Comparison of ENCODE assay signal across 8 cellular contexts in genomic region chr6:170584181-170584953, GRCh38. TPM values are rescaled to one million over a fixed set of nuclear protein-coding genes. Genes with fewer than 3 reads are reported as not detected.
A peak's percentile ranks its signal among the peaks of the same experiment; 100 is the strongest.
DNase-seq lines count a peak whose midpoint lies in the region; ATAC-seq and TF ChIP-seq lines count a peak whose summit lies in the region.

A gene with protein sequence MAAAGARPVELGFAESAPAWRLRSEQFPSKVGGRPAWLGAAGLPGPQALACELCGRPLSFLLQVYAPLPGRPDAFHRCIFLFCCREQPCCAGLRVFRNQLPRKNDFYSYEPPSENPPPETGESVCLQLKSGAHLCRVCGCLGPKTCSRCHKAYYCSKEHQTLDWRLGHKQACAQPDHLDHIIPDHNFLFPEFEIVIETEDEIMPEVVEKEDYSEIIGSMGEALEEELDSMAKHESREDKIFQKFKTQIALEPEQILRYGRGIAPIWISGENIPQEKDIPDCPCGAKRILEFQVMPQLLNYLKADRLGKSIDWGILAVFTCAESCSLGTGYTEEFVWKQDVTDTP (minus strand): TSS chr6:170584637. CDS start chr6:170584581, 56 bp downstream.

- H3K36me3 Mint-ChIP-seq in activated naive CD8-positive, alpha-beta T cell treated with anti-CD3 and anti-CD28 coated beads for 36 hours, result peaks cover 35% of the 10 kb centered on the region

- no peaks in the 10 kb centered on the region for H3K4me1 ChIP-seq in ovary (ENCODE audit: insufficient read depth)
- peaks cover 5 to 16% of the 10 kb centered on the region in 2 donors for H3K4me1 ChIP-seq in thyroid gland

- intact Hi-C loops in head of caudate nucleus (cut with DNase I) (no loop called here), ovary (cut with DNase I) (no loop called here), thyroid gland (cut with DNase I) (no loop called here)

- no peak for TF ChIP-seq CTCF in GM10266 (IDR thresholded peaks at IDR 0.05; ENCODE audit: control insufficient read depth, insufficient read depth, low read depth, missing control alignments)
- no peak for TF ChIP-seq CTCF in ovary (IDR thresholded peaks at IDR 0.05)
- peak in 1 of 6 experiments; percentile 1 for TF ChIP-seq CTCF in thyroid gland (IDR thresholded peaks at IDR 0.05)

- H3K36me3 ChIP-seq in ovary, result no peaks in the 10 kb centered on the region
- peaks cover 10 to 17% of the 10 kb centered on the region in 2 donors for H3K36me3 ChIP-seq in thyroid gland

- H3K27ac Mint-ChIP-seq in activated naive CD8-positive, alpha-beta T cell treated with anti-CD3 and anti-CD28 coated beads for 36 hours, result peak within 1 kb of the TSS; percentile 98

- H3K4me1 Mint-ChIP-seq in activated naive CD8-positive, alpha-beta T cell treated with anti-CD3 and anti-CD28 coated beads for 36 hours, result peaks cover 28% of the 10 kb centered on the region

- DNase-seq in GM10266 (ENCODE audit: extremely low spot score), result peak; percentile 97
- DNase-seq in NCI-H1105 (lab: John Stamatoyannopoulos, UW), result peak; percentile 97
- DNase-seq in SKM-1 treated with dmso at 0.1 percent for 144 hours (lab: John Stamatoyannopoulos, UW; ENCODE audit: unreplicated experiment), result peak; percentile 95
- peak; percentile 94 for DNase-seq in activated naive CD8-positive, alpha-beta T cell treated with anti-CD3 and anti-CD28 coated beads for 36 hours
- DNase-seq in head of caudate nucleus, result peak; percentile 85 to 98 (median 94)
- peak; percentile 85 to 92 (median 86) for DNase-seq in ovary
- peak; percentile 93 to 95 for DNase-seq in thyroid gland

- H3K9me3 Mint-ChIP-seq in activated naive CD8-positive, alpha-beta T cell treated with anti-CD3 and anti-CD28 coated beads for 36 hours, result no peaks in the 10 kb centered on the region

- H3K27me3 Mint-ChIP-seq in activated naive CD8-positive, alpha-beta T cell treated with anti-CD3 and anti-CD28 coated beads for 36 hours, result no peaks in the 10 kb centered on the region

- 0 to 1% (median 0%) methylated on average over 61 to 81 of the region's 81 CpGs for WGBS in ovary, 3 donors
- 0% methylated on average over 14 to 24 of the region's 81 CpGs for WGBS in thyroid gland, 2 donors

- H3K27ac ChIP-seq in ovary, result peak within 1 kb of the TSS in 1 of 2 donors; percentile 71
- peak within 1 kb of the TSS; percentile 54 to 82 (median 66) for H3K27ac ChIP-seq in thyroid gland

- ATAC-seq in HG02642 (IDR thresholded peaks at IDR 0.05; ENCODE audit: poor library complexity, unreplicated experiment), result peak; percentile 98

- H3K4me3 ChIP-seq in ovary (peak within 1 kb of the TSS; percentile 92), thyroid gland (replicated peaks in 1 of 3) (peak within 1 kb of the TSS; percentile 51 to 95 (median 84))

- TF ChIP-seq EP300 in ovary (IDR thresholded peaks at IDR 0.05), result no peak

- peak; percentile 35 for TF ChIP-seq POLR2A in ovary (IDR thresholded peaks at IDR 0.05)
- peak in 1 of 2 donors; percentile 80 for TF ChIP-seq POLR2A in thyroid gland (IDR thresholded peaks at IDR 0.05)

- H3K4me3 Mint-ChIP-seq in activated naive CD8-positive, alpha-beta T cell treated with anti-CD3 and anti-CD28 coated beads for 36 hours, result peak within 1 kb of the TSS; percentile 99

- H3K27me3 ChIP-seq in ovary (no peaks in the 10 kb centered on the region), thyroid gland (no peaks in the 10 kb centered on the region)

- H3K9me3 ChIP-seq in ovary (no peaks in the 10 kb centered on the region), thyroid gland (no peaks in the 10 kb centered on the region)

RNA-seq across cellular contexts. Expression of the gene that starts here (rescaled TPM):
- 100 to 1,000 TPM; 158 to 161 TPM for total RNA-seq in activated naive CD8-positive, alpha-beta T cell treated with anti-CD3 and anti-CD28 coated beads for 36 hours
- 10 to 100 TPM; 37.4 to 66.2 (median 51.2) TPM for total RNA-seq in ovary
- polyA plus RNA-seq in ovary, result 10 to 100 TPM; 38.6 to 75.0 TPM
- total RNA-seq in thyroid gland, result 100 to 1,000 TPM in 1 of 4 donors, 10 to 100 TPM in 3; 53.6 to 105 (median 82.9) TPM
